Comparison of ENCODE assay signal across 31 cellular contexts in the genomic region with DNA sequence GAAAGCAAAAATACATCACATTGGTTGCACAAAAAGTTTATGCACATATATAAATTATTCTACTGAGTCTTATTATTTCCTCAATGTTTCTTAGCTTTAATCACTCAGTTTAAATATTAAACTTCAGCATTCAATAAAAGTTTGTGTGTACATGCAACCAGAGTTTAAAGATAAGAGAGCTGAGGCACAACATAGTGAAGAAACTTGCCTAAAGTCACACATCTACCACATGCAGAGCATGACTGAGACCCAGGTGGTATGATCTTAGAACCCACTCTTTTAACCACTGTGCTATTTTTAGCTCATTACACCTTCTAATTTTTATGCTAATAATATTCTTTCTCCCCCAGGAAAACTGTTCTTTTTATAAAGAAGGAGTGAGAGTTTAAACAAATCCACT.
"Had no signal": no experiment of that assay in that cellular context is flagged by ENCODE, and none has a peak within 500 bp of the region (broad histone marks: within the 10 kb centered on the region; RNA-seq: fewer than 3 reads in every experiment).

No MANE protein-coding gene starts in this region.

- H3K27ac ChIP-seq: brain microvascular endothelial cell, coronary artery, dorsolateral prefrontal cortex, WERI-Rb-1 had no signal

- H3K9me3 Mint-ChIP-seq: activated B cell treated with CpG ODN at 0.5 μM for 24 hours; activated CD8-positive, alpha-beta T cell treated with anti-CD3 and anti-CD28 coated beads for 36 hours; activated naive CD4-positive, alpha-beta T cell treated with anti-CD3 and anti-CD28 coated beads, Interleukin-2, amount 10 ng/mL, durations not matched to agents 7 days and 5 days; activated T-cell treated with anti-CD3 and anti-CD28 coated beads, Interleukin-2, amount 50 U/mL, for 4 hours; central memory CD8-positive, alpha-beta T cell; dendritic cell treated with granulocyte-macrophage colony-stimulating factor and Interleukin-4, amounts not matched to agents 40 ng/mL and 50 ng/mL, for 4 days; endodermal cell; T-helper 2 cell treated with Interferon-gamma antibody and Interleukin-4, amounts not matched to agents 5 μg/mL and 100 μg/mL, for 36 hours had no signal

- H3K4me3 Mint-ChIP-seq: activated B cell treated with CpG ODN at 0.5 μM for 24 hours; activated CD8-positive, alpha-beta T cell treated with anti-CD3 and anti-CD28 coated beads for 36 hours; activated naive CD4-positive, alpha-beta T cell treated with anti-CD3 and anti-CD28 coated beads, Interleukin-2, amount 10 ng/mL, durations not matched to agents 7 days and 5 days; activated naive CD8-positive, alpha-beta T cell; activated T-cell treated with anti-CD3 and anti-CD28 coated beads, Interleukin-2, amount 50 U/mL, for 4 hours; central memory CD8-positive, alpha-beta T cell; dendritic cell treated with granulocyte-macrophage colony-stimulating factor and Interleukin-4, amounts not matched to agents 40 ng/mL and 50 ng/mL, for 4 days; endodermal cell; T-helper 17 cell; T-helper 2 cell treated with Interferon-gamma antibody and Interleukin-4, amounts not matched to agents 5 μg/mL and 100 μg/mL, for 36 hours had no signal

- H3K36me3 ChIP-seq: brain microvascular endothelial cell, WERI-Rb-1 had no signal

- H3K36me3 Mint-ChIP-seq: activated naive CD4-positive, alpha-beta T cell treated with anti-CD3 and anti-CD28 coated beads, Interleukin-2, amount 10 ng/mL, durations not matched to agents 7 days and 5 days; activated naive CD8-positive, alpha-beta T cell had no signal

- H3K4me1 Mint-ChIP-seq: activated B cell treated with CpG ODN at 0.5 μM for 24 hours; activated naive CD4-positive, alpha-beta T cell treated with anti-CD3 and anti-CD28 coated beads, Interleukin-2, amount 10 ng/mL, durations not matched to agents 7 days and 5 days; central memory CD8-positive, alpha-beta T cell; T-helper 17 cell had no signal

- ATAC-seq: activated CD4-positive, CD25-positive, alpha-beta regulatory T cell treated with anti-CD3 and anti-CD28 coated beads, Interleukin-2, amount 50 U/mL, for 24 hours; activated CD8-positive, alpha-beta T cell treated with anti-CD3 and anti-CD28 coated beads for 36 hours; activated T-cell treated with anti-CD3 and anti-CD28 coated beads, Interleukin-2, amount 50 U/mL, for 4 hours; esophagus mucosa; T-helper 17 cell had no signal

- FAIRE-seq: astrocyte, bronchial epithelial cell, frontal cortex had no signal

- H3K4me3 ChIP-seq: coronary artery, dorsolateral prefrontal cortex had no signal

- H3K27me3 ChIP-seq: brain microvascular endothelial cell had no signal

- DNase-seq: activated B cell treated with CpG ODN at 0.5 μM for 24 hours; activated CD4-positive, alpha-beta T cell treated with anti-CD3 and anti-CD28 coated beads for 48 hours; activated CD4-positive, alpha-beta T cell treated with anti-CD3 and anti-CD28 coated beads, Interleukin-2, amount 50 U/mL, for 1 hour; activated CD4-positive, alpha-beta T cell treated with anti-CD3 and anti-CD28 coated beads, Interleukin-2, amount 50 U/mL, for 48 hours; activated CD8-positive, alpha-beta memory T cell treated with anti-CD3 and anti-CD28 coated beads for 24 hours; activated CD8-positive, alpha-beta T cell treated with anti-CD3 and anti-CD28 coated beads for 36 hours; activated gamma-delta T cell; activated naive CD4-positive, alpha-beta T cell; activated naive CD4-positive, alpha-beta T cell treated with anti-CD3 and anti-CD28 coated beads, Interleukin-2, amount 10 ng/mL, durations not matched to agents 7 days and 5 days; activated T-cell treated with anti-CD3 and anti-CD28 coated beads, Interleukin-2, amount 50 U/mL, for 4 hours; amniotic stem cell; anterior cingulate cortex; brain microvascular endothelial cell; dorsolateral prefrontal cortex; effector memory CD4-positive, alpha-beta T cell; endodermal cell; foreskin fibroblast; T-helper 1 cell; T-helper 17 cell; T1000; WERI-Rb-1 had no signal

- H3K27ac Mint-ChIP-seq: activated B cell treated with CpG ODN at 0.5 μM for 24 hours; activated CD8-positive, alpha-beta T cell treated with anti-CD3 and anti-CD28 coated beads for 36 hours; activated naive CD4-positive, alpha-beta T cell treated with anti-CD3 and anti-CD28 coated beads, Interleukin-2, amount 10 ng/mL, durations not matched to agents 7 days and 5 days; activated naive CD8-positive, alpha-beta T cell; dendritic cell treated with granulocyte-macrophage colony-stimulating factor and Interleukin-4, amounts not matched to agents 40 ng/mL and 50 ng/mL, for 4 days; endodermal cell; T-helper 17 cell; T-helper 2 cell treated with Interferon-gamma antibody and Interleukin-4, amounts not matched to agents 5 μg/mL and 100 μg/mL, for 36 hours had no signal

- H3K27me3 Mint-ChIP-seq: activated CD8-positive, alpha-beta T cell treated with anti-CD3 and anti-CD28 coated beads for 36 hours; activated naive CD4-positive, alpha-beta T cell treated with anti-CD3 and anti-CD28 coated beads, Interleukin-2, amount 10 ng/mL, durations not matched to agents 7 days and 5 days; activated naive CD8-positive, alpha-beta T cell; central memory CD8-positive, alpha-beta T cell; dendritic cell treated with granulocyte-macrophage colony-stimulating factor and Interleukin-4, amounts not matched to agents 40 ng/mL and 50 ng/mL, for 4 days had no signal
